Comparison of ENCODE assay signal across 23 cellular contexts in genomic region chr10:62514079-62514693, GRCh38.
DNase-seq lines count a peak whose midpoint lies in the region; ATAC-seq, FAIRE-seq and TF ChIP-seq lines count a peak whose summit lies in the region.
"Had no signal": no experiment of that assay in that cellular context is flagged by ENCODE, and none has a peak within 500 bp of the region (broad histone marks: within the 10 kb centered on the region; RNA-seq: fewer than 3 reads in every experiment).

No MANE protein-coding gene starts in this region.

- no peak overlapping the region for H2BK120ac ChIP-seq in H1 (replicated peaks; ENCODE audit: low read depth, low read length)

- H2BK20ac ChIP-seq in H1 (ENCODE audit: low read length): no peak overlapping the region

- H3K27ac ChIP-seq in H1 (ENCODE audit: low read depth, low read length) (no peak overlapping the region), small intestine (ENCODE audit: low read depth in 1 of 2, low read length in 1 of 2) (no peak overlapping the region)
- H3K27ac ChIP-seq: KMS-11, neutrophil, RWPE1, skin epidermis, suprapubic skin had no signal

- ATAC-seq in HG03432 (IDR thresholded peaks at IDR 0.05; ENCODE audit: unreplicated experiment): peak; percentile 37
- ATAC-seq: esophagus mucosa; stimulated activated memory B cell treated with anti-CD40 and anti-IgM and Interleukin-4, amounts not matched to agents 10 μg/mL and 1 μg/mL and 100 μg/mL, for 72 hours had no signal

- POLR2A ChIA-PET in H1 (lab: Charles Lee; ENCODE audit: partially characterized antibody): no interaction called here

- no peak overlapping the region for H3K4ac ChIP-seq in H1 (replicated peaks; ENCODE audit: insufficient read length, low read depth, low read length)

- no peak overlapping the region for H4K5ac ChIP-seq in H1 (ENCODE audit: insufficient read length, low read depth, low read length)

- no peak overlapping the region for H2AFZ ChIP-seq in H1 (ENCODE audit: low read length)

- no peak overlapping the region for H3K56ac ChIP-seq in H1 (replicated peaks; ENCODE audit: insufficient read length, low read depth, low read length)

- H3K4me1 ChIP-seq in H1 (replicated peaks in 1 of 4; ENCODE audit: control insufficient read depth in 3 of 4, insufficient read depth in 4 of 4, low read length in 3 of 4): no peaks in the 10 kb centered on the region
- H3K4me1 ChIP-seq in small intestine (ENCODE audit: control insufficient read depth in 2 of 2, insufficient read depth in 1 of 2, low read depth in 1 of 2, low read length in 1 of 2): no peaks in the 10 kb centered on the region

- CTCF ChIA-PET in H1 (lab: Charles Lee; ENCODE audit: partially characterized antibody): interaction anchor here (1.0 to 1.3 kb wide), 2 partner anchors 11 to 90 kb away, joined by 3 to 4 read pairs; no protein-coding TSS in a partner anchor

- no peak overlapping the region for H4K8ac ChIP-seq in H1 (ENCODE audit: extremely low read depth, insufficient read depth, low read length)

- no peak overlapping the region for H3K4me2 ChIP-seq in H1 (ENCODE audit: insufficient read depth in 1 of 2, low read depth in 2 of 2, low read length in 2 of 2)
- H3K4me2 ChIP-seq: KMS-11, SK-N-SH had no signal

- no peak overlapping the region for H2BK5ac ChIP-seq in H1 (ENCODE audit: low read depth, low read length)

- TF ChIP-seq EP300 in H1 (IDR thresholded peaks at IDR 0.05; ENCODE audit: borderline replicate concordance in 1 of 2, low read depth in 2 of 2, low read length in 2 of 2): no peak

- no peak overlapping the region for H3K9ac ChIP-seq in H1 (replicated peaks in 1 of 4; ENCODE audit: extremely low read depth in 1 of 4, low read depth in 3 of 4, low read length in 3 of 4)
- H3K9ac ChIP-seq: KMS-11, SK-N-SH had no signal

- no peak for TF ChIP-seq RAD21 in H1 (IDR thresholded peaks at IDR 0.05 in 1 of 2, conservative IDR thresholded peaks at IDR 0.05 in 1 of 2; ENCODE audit: low read depth in 2 of 2, low read length in 2 of 2)

- no peaks in the 10 kb centered on the region for H3K36me3 ChIP-seq in H1 (ENCODE audit: control insufficient read depth in 2 of 4, insufficient read depth in 4 of 4, low read length in 3 of 4)
- H3K36me3 ChIP-seq in small intestine (ENCODE audit: control insufficient read depth in 2 of 2, insufficient read depth in 2 of 2, low read length in 2 of 2): no peaks in the 10 kb centered on the region
- H3K36me3 ChIP-seq: neutrophil, suprapubic skin had no signal

- DNase-seq in Daoy (ENCODE audit: low read depth): peak; percentile 9
- DNase-seq in H1 (ENCODE audit: low read depth in 1 of 2, low spot score in 2 of 2): no peak
- peak; percentile 42 for DNase-seq in renal cortical epithelial cell (ENCODE audit: low read depth)
- DNase-seq in NCI-H510A treated with DMSO at 0.1 percent for 48 hours (lab: John Stamatoyannopoulos, UW): no peak
- DNase-seq in small intestine: no peak
- no peak for DNase-seq in NCI-H1436 (lab: John Stamatoyannopoulos, UW)
- DNase-seq: activated CD4-positive, alpha-beta memory T cell treated with anti-CD3 and anti-CD28 coated beads for 36 hours; activated effector memory CD4-positive, alpha-beta T cell treated with anti-CD3 and anti-CD28 coated beads, Interleukin-2, amount 50 U/mL, for 16 hours; CD4-positive, alpha-beta memory T cell; DMS79; NCI-H1048; NCI-H2029; SK-N-SH; stimulated activated CD4-positive, alpha-beta T cell treated with anti-CD3 and anti-CD28 coated beads, Interleukin-2, amount 100 ng/mL, for 24 hours had no signal

- H2BK15ac ChIP-seq in H1 (ENCODE audit: low read length): no peak overlapping the region

- H2AK5ac ChIP-seq in H1 (ENCODE audit: low read depth, low read length): no peak overlapping the region

- H3K79me1 ChIP-seq in H1 (ENCODE audit: low read depth, low read length): no peaks in the 10 kb centered on the region

- H3K23ac ChIP-seq in H1 (ENCODE audit: insufficient read length): no peak overlapping the region

- no peaks in the 10 kb centered on the region for H4K20me1 ChIP-seq in H1 (replicated peaks in 1 of 2; ENCODE audit: control insufficient read depth in 1 of 2, insufficient read depth in 2 of 2, low read length in 2 of 2)

- H4K91ac ChIP-seq in H1 (replicated peaks; ENCODE audit: insufficient read length, low read length): no peak overlapping the region

- TF ChIP-seq POLR2A in H1 (IDR thresholded peaks at IDR 0.05; ENCODE audit: control extremely low read depth in 1 of 2, low read depth in 2 of 2, low read length in 2 of 2): no peak

- FAIRE-seq in H1 (lab: Jason Lieb, UNC) (no peak), small intestine (lab: Jason Lieb, UNC) (no peak)
- FAIRE-seq: H54 had no signal

- H3K14ac ChIP-seq in H1 (ENCODE audit: insufficient read length): no peak overlapping the region

- H3K18ac ChIP-seq in H1 (ENCODE audit: extremely low read depth, low read length): no peak overlapping the region

- H3K9me3 ChIP-seq in H1 (ENCODE audit: insufficient read depth in 2 of 2, low read depth in 1 of 2, low read length in 1 of 2): no peaks in the 10 kb centered on the region
- H3K9me3 ChIP-seq in small intestine (ENCODE audit: control insufficient read depth, low read depth): no peaks in the 10 kb centered on the region
- H3K9me3 ChIP-seq: neutrophil, SK-N-SH, suprapubic skin had no signal

- H3K4me3 ChIP-seq in H1 (ENCODE audit: extremely low read depth in 1 of 4, insufficient read depth in 2 of 4, low read depth in 3 of 4, low read length in 4 of 4): no peak overlapping the region
- H3K4me3 ChIP-seq in small intestine (ENCODE audit: low read depth in 1 of 2, low read length in 2 of 2): no peak overlapping the region
- H3K4me3 ChIP-seq: skin epidermis, suprapubic skin had no signal

- no peaks in the 10 kb centered on the region for H3K79me2 ChIP-seq in H1 (ENCODE audit: control insufficient read depth in 1 of 2, insufficient read depth in 2 of 2, low read length in 2 of 2)

- H3K23me2 ChIP-seq in H1 (ENCODE audit: low read depth, low read length): no peaks in the 10 kb centered on the region

- no peaks in the 10 kb centered on the region; a peak in 1 of 7 replicates for H3K27me3 ChIP-seq in H1 (replicated peaks in 1 of 4; ENCODE audit: control insufficient read depth in 3 of 4, extremely low read depth in 1 of 4, insufficient read depth in 3 of 4, low read length in 3 of 4)
- no peaks in the 10 kb centered on the region for H3K27me3 ChIP-seq in small intestine (ENCODE audit: control insufficient read depth in 2 of 2, insufficient read depth in 2 of 2, low read length in 2 of 2)
- H3K27me3 ChIP-seq: suprapubic skin had no signal

- no peak for TF ChIP-seq CTCF in H1 (IDR thresholded peaks at IDR 0.05; ENCODE audit: control extremely low read depth in 1 of 3, insufficient read depth in 1 of 3, low read depth in 1 of 3, low read length in 3 of 3)

- H2BK12ac ChIP-seq in H1 (ENCODE audit: low read depth, low read length): no peak overlapping the region

- WGBS in H1 (ENCODE audit: extremely low coverage in 1 of 2, insufficient coverage in 1 of 2, insufficient read length in 1 of 2, insufficient replicate concordance in 2 of 2, low coverage in 1 of 2, low lambda C conversion rate in 2 of 2, missing lambda C conversion rate in 1 of 2), 2 experiments: 90% methylated on average over 6 of the region's 6 CpGs; no CpG with 5 or more reads in 1 of the 2 experiments
- WGBS in small intestine, 3 donors: 66 to 84% (median 67%) methylated on average over 6 of the region's 6 CpGs

TF ChIP-seq in H1, 55 proteins besides CTCF, POLR2A, EP300 and RAD21:
- TF ChIP-seq KDM1A (IDR thresholded peaks at IDR 0.05; ENCODE audit: borderline replicate concordance, low read length) (peak; percentile 93), HDAC2 (IDR thresholded peaks at IDR 0.05; ENCODE audit: borderline replicate concordance in 1 of 2, low read depth in 2 of 2, low read length in 2 of 2) (peak in 1 of 2 experiments; percentile 46; a peak in 1 of 4 replicates), CBX5 (IDR thresholded peaks at IDR 0.05; ENCODE audit: low read depth, low read length) (no peak)

Comparison
In these comparisons a context has a peak if more than half of its experiments do, and no peak if none do; other contexts are left out.
1. DNase-seq: peak in Daoy (single experiment) and renal cortical epithelial cell (single experiment); none in H1 (0 of 2), NCI-H510A treated with DMSO at 0.1 percent for 48 hours (single experiment), small intestine (single experiment) and NCI-H1436 (single experiment).